ENCODE assay signal across 8 cellular contexts in genomic region chr9:111621895-111622480, GRCh38. TPM values are rescaled to one million over a fixed set of nuclear protein-coding genes. Genes with fewer than 3 reads are reported as not detected.
DNase-seq lines count a peak whose midpoint lies in the region; ATAC-seq, FAIRE-seq and TF ChIP-seq lines count a peak whose summit lies in the region.

No MANE protein-coding gene starts in this region.

- DNase-seq in D341Med (ENCODE audit: low spot score) (peak; percentile 59), H54 (ENCODE audit: insufficient read length, low spot score) (no peak), SJCRH30 (peak; percentile 37 to 61), esophagus squamous epithelium (lab: John Stamatoyannopoulos, UW) (no peak), omental fat pad (ENCODE audit: low spot score) (no peak), amniotic stem cell (lab: John Stamatoyannopoulos, UW) (no peak), cerebellar cortex (ENCODE audit: low spot score) (no peak), NCI-H128 (lab: John Stamatoyannopoulos, UW; ENCODE audit: unreplicated experiment) (no peak)

- ATAC-seq in omental fat pad (ENCODE audit: low FRiP score), result peak; percentile 75

- no peaks in the 10 kb centered on the region for H3K4me1 ChIP-seq in SJCRH30
- H3K4me1 ChIP-seq in esophagus squamous epithelium, result peaks cover 5 to 20% (median 8%) of the 10 kb centered on the region in 3 donors

- no peaks in the 10 kb centered on the region for H3K9me3 ChIP-seq in SJCRH30 (replicated peaks)
- H3K9me3 ChIP-seq in esophagus squamous epithelium, result no peaks in the 10 kb centered on the region

- no peak overlapping the region for H3K27ac ChIP-seq in SJCRH30
- peak overlapping the region in 2 of 4 donors; percentile 10 to 22 for H3K27ac ChIP-seq in esophagus squamous epithelium

- 8 to 19% methylated on average over 2 of the region's 2 CpGs for WGBS in esophagus squamous epithelium, 2 donors

- no peak overlapping the region for H3K4me3 ChIP-seq in SJCRH30
- no peak overlapping the region for H3K4me3 ChIP-seq in esophagus squamous epithelium

- peak; percentile 52 for FAIRE-seq in H54 (lab: Jason Lieb, UNC)

- H3K27me3 ChIP-seq in SJCRH30 (no peaks in the 10 kb centered on the region), esophagus squamous epithelium (no peaks in the 10 kb centered on the region)

- intact Hi-C loops in esophagus squamous epithelium (cut with DNase I), result no loop called here

- TF ChIP-seq POLR2A in H54 (IDR thresholded peaks at IDR 0.05; ENCODE audit: low read depth, low read length) (no peak), esophagus squamous epithelium (IDR thresholded peaks at IDR 0.05) (no peak)

- TF ChIP-seq CTCF in esophagus squamous epithelium (IDR thresholded peaks at IDR 0.05) (peak; percentile 71 to 95 (median 80)), omental fat pad (IDR thresholded peaks at IDR 0.05) (peak in 1 of 3 donors; percentile 96)

- H3K36me3 ChIP-seq in SJCRH30, result no peaks in the 10 kb centered on the region
- H3K36me3 ChIP-seq in esophagus squamous epithelium, result no peaks in the 10 kb centered on the region

RNA-seq across cellular contexts. Expression of gene DNAJC25, which starts 9.1 kb away (rescaled TPM):
- total RNA-seq in SJCRH30 (2014; rRNA removed; shearing (Covaris generic)), result 14.2 and 15.1 TPM in 2 replicates
- total RNA-seq in esophagus squamous epithelium (1 to 10 TPM; 7.2 to 8.7 (median 7.6) TPM), omental fat pad (10 to 100 TPM; 10.4 to 15.1 (median 14.0) TPM)

RNA-seq across cellular contexts. Expression of gene PTGR1, which starts 22.5 kb away (rescaled TPM):
- total RNA-seq in SJCRH30 (2014; rRNA removed; shearing (Covaris generic)), result 92.3 and 93.5 TPM in 2 replicates
- total RNA-seq in esophagus squamous epithelium, result 100 to 1,000 TPM in 3 of 4 donors, 10 to 100 TPM in 1; 61.6 to 304 (median 170) TPM
- total RNA-seq in omental fat pad, result 10 to 100 TPM; 28.0 to 63.8 (median 46.4) TPM

RNA-seq across cellular contexts. Expression of gene GNG10, which starts 39.4 kb away (rescaled TPM):
- total RNA-seq in SJCRH30 (2014; rRNA removed; shearing (Covaris generic)), result 188 and 190 TPM in 2 replicates
- total RNA-seq in esophagus squamous epithelium (10 to 100 TPM in 3 of 4 donors, 1 to 10 TPM in 1; 9.0 to 54.9 (median 37.8) TPM), omental fat pad (100 to 1,000 TPM in 3 of 4 donors, 10 to 100 TPM in 1; 98.4 to 120 (median 104) TPM)

Comparison
In these comparisons a context has a peak if more than half of its experiments do, and no peak if none do; other contexts are left out.
1. DNase-seq: peak in D341Med (single experiment) and SJCRH30 (2 of 2); none in H54 (single experiment), esophagus squamous epithelium (single experiment), omental fat pad (single experiment), amniotic stem cell (single experiment), cerebellar cortex (single experiment) and NCI-H128 (single experiment).